8 cellular contexts compared by ENCODE assay signal in genomic region chr15:59105839-59106238, GRCh38. TPM values are rescaled to one million over a fixed set of nuclear protein-coding genes. Genes with fewer than 3 reads are reported as not detected.
A peak's percentile ranks its signal among the peaks of the same experiment; 100 is the strongest.
DNase-seq lines count a peak whose midpoint lies in the region; ATAC-seq and TF ChIP-seq lines count a peak whose summit lies in the region.

No MANE protein-coding gene starts in this region.

- no peaks in the 10 kb centered on the region for H3K36me3 Mint-ChIP-seq in activated naive CD8-positive, alpha-beta T cell
- H3K36me3 Mint-ChIP-seq in memory B cell: peaks cover 2% of the 10 kb centered on the region

- DNase-seq in BE2C: no peak
- peak; percentile 5 for DNase-seq in HT1080 (ENCODE audit: low read depth)
- no peak for DNase-seq in memory B cell (ENCODE audit: low spot score in 2 of 2)
- DNase-seq in DMS 273 treated with DMSO at 0.1 percent for 48 hours (lab: John Stamatoyannopoulos, UW): no peak
- no peak for DNase-seq in aorta
- no peak for DNase-seq in NCI-H2029 (lab: John Stamatoyannopoulos, UW)

- H3K9me3 ChIP-seq in BE2C (no peaks in the 10 kb centered on the region), aorta (ENCODE audit: control insufficient read depth, low read length) (no peaks in the 10 kb centered on the region)

- no peaks in the 10 kb centered on the region for H3K9me3 Mint-ChIP-seq in activated naive CD8-positive, alpha-beta T cell (ENCODE audit: low read depth)
- no peaks in the 10 kb centered on the region for H3K9me3 Mint-ChIP-seq in memory B cell

- TF ChIP-seq CTCF in BE2C (IDR thresholded peaks at IDR 0.05; ENCODE audit: low read depth, low read length): peak; percentile 25; the same call in 1 of the 2 replicates

- peak overlapping the region; percentile 94 for H3K4me3 Mint-ChIP-seq in activated naive CD8-positive, alpha-beta T cell
- peak overlapping the region; percentile 92 for H3K4me3 Mint-ChIP-seq in memory B cell

- intact Hi-C loops in aorta (cut with DNase I): loop anchor here in 1 of 2 donors (10.0 kb wide), 1 partner anchor 389 kb away; no protein-coding TSS in a partner anchor

- no peak for ATAC-seq in memory B cell (ENCODE audit: low read depth)
- ATAC-seq in aorta (ENCODE audit: low FRiP score): no peak
- ATAC-seq in GM18498 (IDR thresholded peaks at IDR 0.05; ENCODE audit: unreplicated experiment): no peak

- H3K4me1 Mint-ChIP-seq in activated naive CD8-positive, alpha-beta T cell (ENCODE audit: low read depth): peaks cover 9% of the 10 kb centered on the region
- H3K4me1 Mint-ChIP-seq in memory B cell: peaks cover 2% of the 10 kb centered on the region

- H3K27ac Mint-ChIP-seq in activated naive CD8-positive, alpha-beta T cell: no peak overlapping the region
- no peak overlapping the region for H3K27ac Mint-ChIP-seq in memory B cell

- H3K27me3 ChIP-seq in BE2C (no peaks in the 10 kb centered on the region), aorta (ENCODE audit: control insufficient read depth in 1 of 2, insufficient read depth in 2 of 2, low read length in 1 of 2) (no peaks in the 10 kb centered on the region)

- peaks cover 2% of the 10 kb centered on the region; the same call in 1 of the 2 replicates for H3K4me1 ChIP-seq in BE2C
- no peaks in the 10 kb centered on the region for H3K4me1 ChIP-seq in aorta (ENCODE audit: control insufficient read depth in 1 of 2, insufficient read depth in 2 of 2, low read length in 2 of 2)

- no peaks in the 10 kb centered on the region for H3K27me3 Mint-ChIP-seq in activated naive CD8-positive, alpha-beta T cell
- no peaks in the 10 kb centered on the region for H3K27me3 Mint-ChIP-seq in memory B cell

- peak overlapping the region; percentile 92 for H3K4me3 ChIP-seq in BE2C (ENCODE audit: low read depth, low read length)
- H3K4me3 ChIP-seq in aorta (ENCODE audit: low read length in 2 of 2): no peak overlapping the region

- no peak overlapping the region for H3K27ac ChIP-seq in aorta (ENCODE audit: low read depth in 1 of 2, low read length in 2 of 2)

- 50 to 60% methylated on average over 3 of the region's 3 CpGs for WGBS in aorta, 2 donors

- H3K36me3 ChIP-seq in BE2C (peaks cover 41% of the 10 kb centered on the region), aorta (ENCODE audit: control insufficient read depth in 1 of 2, insufficient read depth in 2 of 2, low read length in 1 of 2) (no peaks in the 10 kb centered on the region)

RNA-seq across cellular contexts. Expression of gene CCNB2, which starts 0.9 kb away (rescaled TPM):
- polyA plus RNA-seq in BE2C (2012; ENCODE audit: insufficient read depth, insufficient read length, low read depth): 8.5 TPM
- total RNA-seq in HT1080 (2014; rRNA removed; shearing (Covaris generic)): 92.3 and 116 TPM in 2 replicates
- 115 and 119 TPM in 2 replicates for polyA plus RNA-seq in HT1080 (2015; cell fraction: cytosol; rRNA removed)
- 108 and 124 TPM in 2 replicates for polyA plus RNA-seq in HT1080 (2015; cell fraction: nucleus; rRNA removed)
- 1 to 10 TPM in 1 of 2 donors, under 1 TPM in 1; 0.32 to 2.2 TPM for total RNA-seq in aorta
- polyA plus RNA-seq in aorta: 1 to 10 TPM in 1 of 2 donors, not detected in 1; 1.5 TPM

Comparison
In these comparisons a context has a peak if more than half of its experiments do, and no peak if none do; other contexts are left out.
1. RNA of gene CCNB2, which starts 0.9 kb away (total RNA-seq): 92.3 to 116 TPM in HT1080; 0.32 to 2.2 TPM in aorta; every median in the first group is over 10 times any median in the second.